In genomic region chr16:30924086-30924714, GRCh38 we compare ENCODE assay signal across 8 cellular contexts. TPM values are rescaled to one million over a fixed set of nuclear protein-coding genes. Genes with fewer than 3 reads are reported as not detected.
DNase-seq lines count a peak whose midpoint lies in the region; ATAC-seq and TF ChIP-seq lines count a peak whose summit lies in the region.

No MANE protein-coding gene starts in this region.

- no peaks in the 10 kb centered on the region for H3K27me3 ChIP-seq in mammary epithelial cell (ENCODE audit: insufficient read depth, low read length)

- H3K4me1 ChIP-seq in mammary epithelial cell (ENCODE audit: insufficient read depth, low read length) = peaks cover 11% of the 10 kb centered on the region
- peaks cover 7% of the 10 kb centered on the region for H3K4me1 ChIP-seq in mucosa of descending colon (ENCODE audit: low read depth)

- H2AFZ ChIP-seq in mammary epithelial cell (ENCODE audit: low read depth, low read length) = peak overlapping the region; percentile 38

- BruUV-seq in mammary epithelial cell (replicated peaks; lab: Mats Ljungman, UMichigan) = no TSS peak

- peak overlapping the region; percentile 54 to 70 (median 58) for H3K4me3 ChIP-seq in mammary epithelial cell (replicated peaks in 1 of 3; ENCODE audit: insufficient read depth in 1 of 3, low read depth in 2 of 3, low read length in 3 of 3)
- H3K4me3 ChIP-seq in mucosa of descending colon = peak overlapping the region; percentile 32

- H4K20me1 ChIP-seq in mammary epithelial cell (ENCODE audit: insufficient read depth, low read length) = no peaks in the 10 kb centered on the region

- DNase-seq in mammary epithelial cell (no peak), mucosa of descending colon (peak; percentile 43 to 73 (median 71)), AG08395 (ENCODE audit: low spot score) (no peak)
- DNase-seq in NK-92 treated with Interleukin-12 subunit alpha and Interleukin-12 subunit beta, amount 100 ng/mL, for 24 hours (lab: John Stamatoyannopoulos, UW) = no peak

- in situ Hi-C loops in mammary epithelial cell (cut with MboI; ENCODE audit: low sequenced_read_pairs in 2 of 2) = no loop called here

- H3K27ac ChIP-seq in C4-2B = peak overlapping the region; percentile 87
- peak overlapping the region; percentile 92 for H3K27ac ChIP-seq in KOPT-K1 (ENCODE audit: low read depth, low read length, poor library complexity, severe bottlenecking)
- H3K27ac ChIP-seq in mammary epithelial cell (ENCODE audit: insufficient read depth, low read depth, low read length) = no peak overlapping the region

- H3K9ac ChIP-seq in mammary epithelial cell (ENCODE audit: insufficient read depth, low read length) = no peak overlapping the region

- WGBS in mammary epithelial cell (ENCODE audit: low coverage, missing lambda C conversion rate) = 10% methylated on average over 2 of the region's 50 CpGs

- no peak for ATAC-seq in mucosa of descending colon
- no peak for ATAC-seq in GM19397 (IDR thresholded peaks at IDR 0.05; ENCODE audit: unreplicated experiment)
- ATAC-seq in GM18868 (IDR thresholded peaks at IDR 0.05; ENCODE audit: unreplicated experiment) = no peak

- intact Hi-C loops in mammary epithelial cell (cut with micrococcal nuclease) (loop anchor here (5.0 kb wide), 2 partner anchors 47 to 82 kb away; no protein-coding TSS in a partner anchor), mucosa of descending colon (cut with DNase I, micrococcal nuclease) (loop anchor here in 1 of 2 donors (5.0 kb wide), 1 partner anchor 82 kb away; no protein-coding TSS in a partner anchor)

- peak overlapping the region; percentile 83 for H3K4me2 ChIP-seq in mammary epithelial cell (ENCODE audit: insufficient read depth, low read depth, low read length)

- H3K9me3 ChIP-seq in KOPT-K1 (ENCODE audit: insufficient read depth, low read length, poor library complexity, severe bottlenecking) (no peaks in the 10 kb centered on the region), mammary epithelial cell (replicated peaks; ENCODE audit: insufficient read depth, low read length) (no peaks in the 10 kb centered on the region), mucosa of descending colon (no peaks in the 10 kb centered on the region)

- H3K79me2 ChIP-seq in mammary epithelial cell (ENCODE audit: insufficient read depth, low read length) = peaks cover 14% of the 10 kb centered on the region

- TF ChIP-seq CTCF in C4-2B (conservative IDR thresholded peaks at IDR 0.05) (no peak), mammary epithelial cell (conservative IDR thresholded peaks at IDR 0.05 in 1 of 2, IDR thresholded peaks at IDR 0.05 in 1 of 2; ENCODE audit: extremely low read depth in 1 of 2, insufficient read depth in 1 of 2, low read depth in 1 of 2, low read length in 2 of 2) (no peak), mucosa of descending colon (IDR thresholded peaks at IDR 0.05) (no peak)

- dilution Hi-C loops in mammary epithelial cell (cut with HindIII; ENCODE audit: low sequenced_read_pairs) = no loop called here

- H3K36me3 ChIP-seq in KOPT-K1 (ENCODE audit: insufficient read depth, low read length) = peaks cover 33% of the 10 kb centered on the region
- peaks cover 3% of the 10 kb centered on the region for H3K36me3 ChIP-seq in mammary epithelial cell (ENCODE audit: insufficient read depth, low read length)
- H3K36me3 ChIP-seq in mucosa of descending colon (ENCODE audit: low read depth) = peaks cover 4% of the 10 kb centered on the region

- CTCF ChIA-PET in mammary epithelial cell (lab: Charles Lee; ENCODE audit: low non-redundant PET) = no interaction called here

RNA-seq across cellular contexts. Expression of gene FBXL19, which starts 0.8 kb away (rescaled TPM):
- total RNA-seq in mammary epithelial cell (10 to 100 TPM; 18.5 to 24.9 TPM), mucosa of descending colon (10 to 100 TPM; 17.6 to 30.3 (median 22.4) TPM)
- polyA plus RNA-seq in mammary epithelial cell = 8.4 TPM
- polyA minus RNA-seq in mammary epithelial cell = 28.9 TPM

RNA-seq across cellular contexts. Expression of gene ORAI3, which starts 24.7 kb away (rescaled TPM):
- total RNA-seq in mammary epithelial cell (10 to 100 TPM; 31.7 to 37.2 TPM), mucosa of descending colon (10 to 100 TPM; 14.6 to 24.6 (median 15.4) TPM)
- 31.2 TPM for polyA plus RNA-seq in mammary epithelial cell
- polyA minus RNA-seq in mammary epithelial cell = 29.5 TPM

RNA-seq across cellular contexts. Expression of gene CTF1, which starts 27.8 kb away (rescaled TPM):
- total RNA-seq in mammary epithelial cell (1 to 10 TPM in 1 of 2 donors, under 1 TPM in 1; 0.94 to 2.8 TPM), mucosa of descending colon (1 to 10 TPM; 1.1 to 7.6 (median 1.5) TPM)
- 2.1 TPM for polyA plus RNA-seq in mammary epithelial cell
- polyA minus RNA-seq in mammary epithelial cell = 3.3 TPM

RNA-seq across cellular contexts. Expression of gene BCL7C, which starts 30.3 kb away (rescaled TPM):
- 10 to 100 TPM; 26.1 to 28.5 TPM for total RNA-seq in mammary epithelial cell
- polyA plus RNA-seq in mammary epithelial cell = 22.5 TPM
- polyA minus RNA-seq in mammary epithelial cell = 1.7 TPM
- total RNA-seq in mucosa of descending colon = 10 to 100 TPM; 20.8 to 30.6 (median 25.3) TPM

RNA-seq across cellular contexts. Expression of gene SETD1A, which starts 33.4 kb away (rescaled TPM):
- total RNA-seq in mammary epithelial cell = 10 to 100 TPM in 1 of 2 donors, 1 to 10 TPM in 1; 8.5 to 14.8 TPM
- 2.6 TPM for polyA plus RNA-seq in mammary epithelial cell
- polyA minus RNA-seq in mammary epithelial cell = 10.4 TPM
- 10 to 100 TPM; 13.4 to 24.7 (median 13.7) TPM for total RNA-seq in mucosa of descending colon

Comparison
In these comparisons a context has a peak if more than half of its experiments do, and no peak if none do; other contexts are left out.
1. DNase-seq: peak in mucosa of descending colon (3 of 3); none in mammary epithelial cell (single experiment), NK-92 treated with Interleukin-12 subunit alpha and Interleukin-12 subunit beta, amount 100 ng/mL, for 24 hours (single experiment) and AG08395 (single experiment).